In the genomic region with DNA sequence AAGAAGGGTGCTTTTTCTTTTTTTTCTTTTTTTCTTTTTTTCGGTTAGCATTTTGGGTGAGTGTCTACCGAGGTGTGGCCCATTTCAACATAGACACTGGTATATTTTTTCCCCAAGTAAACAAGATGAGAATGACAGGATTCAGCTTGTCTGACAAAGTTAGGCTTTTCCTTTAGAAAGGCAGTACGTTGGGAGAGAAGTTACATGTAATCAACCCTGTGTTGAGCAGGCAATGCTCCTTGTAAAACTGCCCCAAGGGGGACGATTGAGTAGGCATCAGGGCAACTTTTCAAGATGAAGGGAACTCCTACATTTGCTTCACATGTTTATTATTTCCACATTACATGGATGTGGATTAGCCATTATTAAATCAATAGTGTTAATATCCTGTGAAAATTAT, we compare ENCODE assay signal across 11 cellular contexts. TPM values are rescaled to one million over a fixed set of nuclear protein-coding genes. Genes with fewer than 3 reads are reported as not detected.
DNase-seq lines count a peak whose midpoint lies in the region; ATAC-seq and TF ChIP-seq lines count a peak whose summit lies in the region.
"Had no signal": no experiment of that assay in that cellular context is flagged by ENCODE, and none has a peak within 500 bp of the region (broad histone marks: within the 10 kb centered on the region; RNA-seq: fewer than 3 reads in every experiment).

No MANE protein-coding gene starts in this region.

- CTCF ChIA-PET in HEK293 (lab: Yijun Ruan, JAX) = interaction anchor here (0.6 to 1.7 kb wide), 3 partner anchors 10 to 100 kb away, joined by 3 to 6 read pairs (median 4); no protein-coding TSS in a partner anchor

- H3K14ac ChIP-seq in H9 (ENCODE audit: insufficient read depth, low read length) = no peak overlapping the region

- H3K4ac ChIP-seq in H9 (ENCODE audit: low read depth, low read length) = no peak overlapping the region

- H4K8ac ChIP-seq in H9 (replicated peaks; ENCODE audit: insufficient read length, low read depth, low read length) = no peak overlapping the region

- H3K27ac Mint-ChIP-seq in H9 = peak overlapping the region in 1 of 3 experiments; percentile 43; a peak in 2 of 7 replicates

- peaks cover 39 to 47% of the 10 kb centered on the region in 2 experiments for H3K4me1 Mint-ChIP-seq in H9

- no peak overlapping the region for H2BK15ac ChIP-seq in H9 (ENCODE audit: low read depth, low read length)

- H3K9ac ChIP-seq in smooth muscle cell (ENCODE audit: low read depth) (no peak overlapping the region), H9 (ENCODE audit: extremely low read depth, insufficient read length, low read length) (no peak overlapping the region)

- WGBS in adipose tissue, 3 donors = 31 to 64% (median 43%) methylated on average over 4 of the region's 4 CpGs
- 61% methylated on average over 4 of the region's 4 CpGs for WGBS in smooth muscle cell (ENCODE audit: low lambda C conversion rate)
- no CpG with 5 or more reads among the region's 4 CpGs for WGBS in H9 (ENCODE audit: extremely low coverage, insufficient read length, low lambda C conversion rate)

- H2AK5ac ChIP-seq in H9 (ENCODE audit: insufficient read length, low read length) = no peak overlapping the region

- H3K79me2 ChIP-seq in smooth muscle cell (ENCODE audit: low read depth) (peaks cover 9% of the 10 kb centered on the region), H9 (ENCODE audit: insufficient read depth, low read length) (no peaks in the 10 kb centered on the region)

- no peaks in the 10 kb centered on the region; a peak in 1 of 7 replicates for H3K36me3 Mint-ChIP-seq in H9 (ENCODE audit: insufficient read depth in 1 of 3, low read depth in 3 of 3)

- no peaks in the 10 kb centered on the region for H3K23me2 ChIP-seq in H9 (ENCODE audit: insufficient read length, low read depth, low read length, poor library complexity, severe bottlenecking)

- H2BK5ac ChIP-seq in H9 (ENCODE audit: insufficient read length, low read length) = no peak overlapping the region

- H3K9me3 ChIP-seq in HEK293 (ENCODE audit: control insufficient read depth, insufficient read depth, low read depth, low read length) (no peaks in the 10 kb centered on the region), smooth muscle cell (replicated peaks; ENCODE audit: low read depth) (no peaks in the 10 kb centered on the region), H9 (ENCODE audit: control insufficient read depth, low read depth, low read length) (no peaks in the 10 kb centered on the region)

- H3K18ac ChIP-seq in H9 (ENCODE audit: insufficient read length, low read depth, low read length) = no peak overlapping the region

- peaks cover 13% of the 10 kb centered on the region for H3K27me3 Mint-ChIP-seq in H9 (ENCODE audit: low read depth)

- H3K4me3 ChIP-seq in HEK293 (ENCODE audit: low read depth, low read length) (no peak overlapping the region), smooth muscle cell (peak overlapping the region; percentile 47)

- TF ChIP-seq CTCF in HEK293 (tag by site-specific recombination; IDR thresholded peaks at IDR 0.05) (no peak), foreskin keratinocyte (conservative IDR thresholded peaks at IDR 0.05) (no peak), smooth muscle cell (IDR thresholded peaks at IDR 0.05; ENCODE audit: borderline replicate concordance, insufficient read depth, poor library complexity, severe bottlenecking) (no peak), H9 (conservative IDR thresholded peaks at IDR 0.05) (no peak)

- no peak overlapping the region for H2BK120ac ChIP-seq in H9 (ENCODE audit: low read depth, low read length, poor library complexity, severe bottlenecking)

- H3K4me1 ChIP-seq in HEK293 (ENCODE audit: control insufficient read depth, insufficient read depth, low read length) (peaks cover 7% of the 10 kb centered on the region), foreskin keratinocyte (peaks cover 49% of the 10 kb centered on the region), smooth muscle cell (ENCODE audit: low read depth) (peaks cover 34% of the 10 kb centered on the region), H9 (ENCODE audit: insufficient read depth, low read length) (peaks cover 2% of the 10 kb centered on the region)

- H3K9me3 Mint-ChIP-seq in H9 = no peaks in the 10 kb centered on the region

- POLR2A ChIA-PET in HEK293 (lab: Yijun Ruan, JAX) = no interaction called here

- no peak overlapping the region for H3K4me3 Mint-ChIP-seq in H9

- no peak overlapping the region for H4K91ac ChIP-seq in H9 (ENCODE audit: insufficient read length, low read depth, low read length)

- no peaks in the 10 kb centered on the region for H3K79me1 ChIP-seq in H9 (ENCODE audit: insufficient read depth, low read depth, low read length, poor library complexity, severe bottlenecking)

- no peak overlapping the region for H3T11ph ChIP-seq in H9 (ENCODE audit: low read length)

- no peak overlapping the region for H3K56ac ChIP-seq in H9 (ENCODE audit: insufficient read length, low read depth, low read length)

- H4K20me1 ChIP-seq in smooth muscle cell (ENCODE audit: low read depth) = no peaks in the 10 kb centered on the region
- no peaks in the 10 kb centered on the region for H4K20me1 ChIP-seq in H9 (ENCODE audit: control insufficient read depth, insufficient read depth, insufficient read length)

- H3F3A ChIP-seq in smooth muscle cell (ENCODE audit: low read depth) = peaks cover 19% of the 10 kb centered on the region

- no peaks in the 10 kb centered on the region for H3K36me3 ChIP-seq in HEK293 (ENCODE audit: control insufficient read depth in 2 of 2, insufficient read depth in 1 of 2, low read length in 2 of 2)
- H3K36me3 ChIP-seq in smooth muscle cell (ENCODE audit: low read depth) = no peaks in the 10 kb centered on the region

- H3K23ac ChIP-seq in H9 (ENCODE audit: insufficient read length, low read depth, low read length) = no peak overlapping the region

- H3K27me3 ChIP-seq in foreskin keratinocyte (no peaks in the 10 kb centered on the region), smooth muscle cell (ENCODE audit: low read depth) (no peaks in the 10 kb centered on the region), H9 (ENCODE audit: insufficient read depth, low read length) (no peaks in the 10 kb centered on the region)

- DNase-seq in foreskin keratinocyte (peak in 1 of 2 donors; percentile 44), smooth muscle cell (lab: John Stamatoyannopoulos, UW; ENCODE audit: unreplicated experiment) (no peak), H9 (no peak), NCI-H226 (no peak), DMS79 treated with DMSO at 0.1 percent for 48 hours (lab: John Stamatoyannopoulos, UW) (no peak)
- DNase-seq: DND-41, NCI-H2029 treated with DMSO at 0.1 percent for 48 hours had no signal

- H4K5ac ChIP-seq in H9 (ENCODE audit: insufficient read length, low read depth, low read length) = no peak overlapping the region

- H2AFZ ChIP-seq in smooth muscle cell (ENCODE audit: low read depth) (no peak overlapping the region), H9 (ENCODE audit: low read length) (no peak overlapping the region)

- peak overlapping the region; percentile 81 for H3K4me2 ChIP-seq in smooth muscle cell
- H3K4me2 ChIP-seq in H9 (ENCODE audit: insufficient read depth, insufficient read length, low read length) = no peak overlapping the region

- no peak overlapping the region for H2BK12ac ChIP-seq in H9 (ENCODE audit: insufficient read length, low read depth, low read length)

- no peak for ATAC-seq in foreskin keratinocyte
- no peak for ATAC-seq in HG02885 (IDR thresholded peaks at IDR 0.05; ENCODE audit: poor library complexity, unreplicated experiment)
- ATAC-seq: left lobe of liver had no signal

- no peak overlapping the region for H2BK20ac ChIP-seq in H9 (ENCODE audit: low read depth, low read length, poor library complexity, severe bottlenecking)

- H3K27ac ChIP-seq in HEK293 (ENCODE audit: extremely low read depth, low read depth, low read length) (no peak overlapping the region), adipose tissue (ENCODE audit: low read depth, low read length) (peak overlapping the region; percentile 3), foreskin keratinocyte (peak overlapping the region; percentile 99), smooth muscle cell (ENCODE audit: low read depth) (peak overlapping the region; percentile 98), H9 (ENCODE audit: insufficient read length, low read depth, low read length) (no peak overlapping the region)

TF ChIP-seq in HEK293, 187 proteins besides CTCF, POLR2A, EP300 and RAD21:
- no peak for TF ChIP-seq HOXD13 (CRISPR knock-in tag; IDR thresholded peaks at IDR 0.05; ENCODE audit: borderline replicate concordance)
- TF ChIP-seq PRDM1 (tag by site-specific recombination; IDR thresholded peaks at IDR 0.05) = 0 out of 2 replicates have a peak, but pooled peaks have one; percentile 3
- TF ChIP-seq ZBTB20 (tag by site-specific recombination; IDR thresholded peaks at IDR 0.05) = no peak
- TF ChIP-seq EGR2 (tag by site-specific recombination; IDR thresholded peaks at IDR 0.05; ENCODE audit: low read depth) = no peak
- TF ChIP-seq, protein P1, sequence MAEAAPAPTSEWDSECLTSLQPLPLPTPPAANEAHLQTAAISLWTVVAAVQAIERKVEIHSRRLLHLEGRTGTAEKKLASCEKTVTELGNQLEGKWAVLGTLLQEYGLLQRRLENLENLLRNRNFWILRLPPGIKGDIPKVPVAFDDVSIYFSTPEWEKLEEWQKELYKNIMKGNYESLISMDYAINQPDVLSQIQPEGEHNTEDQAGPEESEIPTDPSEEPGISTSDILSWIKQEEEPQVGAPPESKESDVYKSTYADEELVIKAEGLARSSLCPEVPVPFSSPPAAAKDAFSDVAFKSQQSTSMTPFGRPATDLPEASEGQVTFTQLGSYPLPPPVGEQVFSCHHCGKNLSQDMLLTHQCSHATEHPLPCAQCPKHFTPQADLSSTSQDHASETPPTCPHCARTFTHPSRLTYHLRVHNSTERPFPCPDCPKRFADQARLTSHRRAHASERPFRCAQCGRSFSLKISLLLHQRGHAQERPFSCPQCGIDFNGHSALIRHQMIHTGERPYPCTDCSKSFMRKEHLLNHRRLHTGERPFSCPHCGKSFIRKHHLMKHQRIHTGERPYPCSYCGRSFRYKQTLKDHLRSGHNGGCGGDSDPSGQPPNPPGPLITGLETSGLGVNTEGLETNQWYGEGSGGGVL (tag by site-specific recombination; IDR thresholded peaks at IDR 0.05) = no peak

RNA-seq across cellular contexts. Expression of a gene that starts 1.7 kb away (rescaled TPM):
- polyA plus RNA-seq in adipose tissue = 100 to 1,000 TPM in 1 of 3 donors, 10 to 100 TPM in 2; 29.2 to 782 (median 83.5) TPM
- total RNA-seq in foreskin keratinocyte = 174 and 217 TPM in 2 replicates
- polyA plus RNA-seq in foreskin keratinocyte = 230 and 288 TPM in 2 replicates
- 52.0 and 53.0 TPM in 2 replicates for total RNA-seq in smooth muscle cell
- polyA plus RNA-seq in smooth muscle cell = 13.2 and 34.8 TPM in 2 replicates
- total RNA-seq in H9 (2021) = 0.63 and 0.75 TPM in 2 replicates

Comparison
In these comparisons a context has a peak if more than half of its experiments do, and no peak if none do; other contexts are left out.
1. H3K27ac ChIP-seq: peak in adipose tissue (single experiment), foreskin keratinocyte (single experiment) and smooth muscle cell (single experiment); none in HEK293 (single experiment) and H9 (single experiment).
2. RNA of a gene that starts 1.7 kb away (total RNA-seq): 174 to 217 TPM in foreskin keratinocyte and 52.0 to 53.0 TPM in smooth muscle cell; 0.63 to 0.75 TPM in H9; every median in the first group is over 10 times any median in the second.